ENCODE assay signal across 8 cellular contexts in genomic region chr1:181033128-181033798, GRCh38. TPM values are rescaled to one million over a fixed set of nuclear protein-coding genes. Genes with fewer than 3 reads are reported as not detected.
DNase-seq lines count a peak whose midpoint lies in the region; ATAC-seq and TF ChIP-seq lines count a peak whose summit lies in the region.

No MANE protein-coding gene starts in this region.

- no peak overlapping the region for H3K4me3 Mint-ChIP-seq in WTC11

- DNase-seq in GM12865 (ENCODE audit: low read depth), result peak; percentile 62
- peak; percentile 57 for DNase-seq in HCEC 1CT
- peak; percentile 87 for DNase-seq in MV-4-11 (lab: John Stamatoyannopoulos, UW)
- peak; percentile 64 to 66 for DNase-seq in activated T-cell treated with anti-CD3 and anti-CD28 coated beads, Interleukin-2, amount 50 U/mL, for 48 hours
- DNase-seq in head of caudate nucleus, result peak in 27 of 42 donors; percentile 8 to 67 (median 31)
- peak; percentile 65 for DNase-seq in sciatic nerve (ENCODE audit: low spot score)
- DNase-seq in WTC11 (ENCODE audit: low spot score), result no peak
- no peak for DNase-seq in DMS79 (lab: John Stamatoyannopoulos, UW)

- CTCF ChIA-PET in WTC11 (lab: Charles Lee), result interaction anchor here (0.6 to 8.5 kb wide), 6 partner anchors 42 to 392 kb away, joined by 3 to 51 read pairs (median 4); no protein-coding TSS in a partner anchor

- peak overlapping the region; percentile 78 for H3K4me3 ChIP-seq in GM12865 (ENCODE audit: low read depth, low read length)

- POLR2A ChIA-PET in WTC11 (lab: Charles Lee), result interaction anchor here (1.1 kb wide), 1 partner anchor 11 kb away, joined by 3 read pairs; no protein-coding TSS in a partner anchor

- no peaks in the 10 kb centered on the region; the same call in 1 of the 2 replicates for H3K27me3 Mint-ChIP-seq in WTC11 (ENCODE audit: low read depth)

- no peak overlapping the region for H3K27ac Mint-ChIP-seq in WTC11

- H3K4me1 Mint-ChIP-seq in WTC11, result peaks cover under 1% of the 10 kb centered on the region; the same call in 1 of the 2 replicates

- TF ChIP-seq CTCF in GM12865 (IDR thresholded peaks at IDR 0.05; ENCODE audit: insufficient read depth, low read depth, low read length, missing control alignments) (no peak), WTC11 (IDR thresholded peaks at IDR 0.05) (no peak)

- H3K36me3 Mint-ChIP-seq in WTC11, result no peaks in the 10 kb centered on the region

- H3K9me3 Mint-ChIP-seq in WTC11, result no peaks in the 10 kb centered on the region

- ATAC-seq in sciatic nerve (peak; percentile 92), WTC11 (no peak)

- intact Hi-C loops in head of caudate nucleus (cut with DNase I) (loop anchor here (10.0 kb wide), 1 partner anchor 52 kb away; the partner anchor contains the start of gene IER5), sciatic nerve (cut with DNase I) (no loop called here)

TF ChIP-seq in WTC11, 78 proteins besides CTCF, POLR2A, EP300 and RAD21:
- TF ChIP-seq PREB (CRISPR knock-in tag; IDR thresholded peaks at IDR 0.05; ENCODE audit: borderline replicate concordance) (no peak), MAX (CRISPR knock-in tag; IDR thresholded peaks at IDR 0.05) (no peak), NFATC4 (CRISPR knock-in tag; IDR thresholded peaks at IDR 0.05) (no peak), IRF1 (CRISPR knock-in tag; IDR thresholded peaks at IDR 0.05) (no peak), FOXP4 (CRISPR knock-in tag; IDR thresholded peaks at IDR 0.05) (no peak), ATF2 (CRISPR knock-in tag; IDR thresholded peaks at IDR 0.05; ENCODE audit: borderline replicate concordance, low read depth) (no peak), MLX (CRISPR knock-in tag; IDR thresholded peaks at IDR 0.05) (no peak), TEAD1 (CRISPR knock-in tag; IDR thresholded peaks at IDR 0.05) (no peak), ZBTB21 (CRISPR knock-in tag; IDR thresholded peaks at IDR 0.05; ENCODE audit: borderline replicate concordance) (no peak), ZNF317 (CRISPR knock-in tag; IDR thresholded peaks at IDR 0.05; ENCODE audit: borderline replicate concordance, low read depth) (no peak), ZNF532 (CRISPR knock-in tag; IDR thresholded peaks at IDR 0.05; ENCODE audit: borderline replicate concordance) (no peak), ZNF512 (CRISPR knock-in tag; IDR thresholded peaks at IDR 0.05; ENCODE audit: borderline replicate concordance) (no peak), NR2C2 (CRISPR knock-in tag; IDR thresholded peaks at IDR 0.05) (no peak)

RNA-seq across cellular contexts. Expression of gene MR1, which starts 0.5 kb away (rescaled TPM):
- total RNA-seq in sciatic nerve, result 17.0 TPM
- total RNA-seq in WTC11 (2021), result 0.28 to 0.64 TPM (median 0.30 TPM) in 3 replicates

RNA-seq across cellular contexts. Expression of gene STX6, which starts 10.6 kb away (rescaled TPM):
- 31.8 TPM for total RNA-seq in sciatic nerve
- 30.2 to 32.3 TPM (median 30.5 TPM) in 3 replicates for total RNA-seq in WTC11 (2021)

RNA-seq across cellular contexts. Expression of gene IER5, which starts 55.2 kb away (rescaled TPM):
- 10.9 TPM for total RNA-seq in sciatic nerve
- total RNA-seq in WTC11 (2021), result 14.2 to 18.2 TPM (median 14.3 TPM) in 3 replicates

Comparison
In these comparisons a context has a peak if more than half of its experiments do, and no peak if none do; other contexts are left out.
1. DNase-seq: peak in GM12865 (single experiment), HCEC 1CT (single experiment), MV-4-11 (single experiment), activated T-cell treated with anti-CD3 and anti-CD28 coated beads, Interleukin-2, amount 50 U/mL, for 48 hours (2 of 2), head of caudate nucleus (27 of 42) and sciatic nerve (single experiment); none in WTC11 (single experiment) and DMS79 (single experiment).
2. RNA of gene MR1, which starts 0.5 kb away (total RNA-seq): 17.0 TPM in sciatic nerve (single experiment); 0.28 to 0.64 TPM in WTC11; every median in the first group is over 10 times any median in the second.